ENCODE assay signal across 14 cellular contexts in genomic region chrX:7596822-7597221, GRCh38.
DNase-seq lines count a peak whose midpoint lies in the region; ATAC-seq and TF ChIP-seq lines count a peak whose summit lies in the region.
"Had no signal": no experiment of that assay in that cellular context is flagged by ENCODE, and none has a peak within 500 bp of the region (broad histone marks: within the 10 kb centered on the region; RNA-seq: fewer than 3 reads in every experiment).

No MANE protein-coding gene starts in this region.

- H3K36me3 ChIP-seq in SU-DHL-6 (ENCODE audit: low read length) = no peaks in the 10 kb centered on the region
- no peaks in the 10 kb centered on the region for H3K36me3 ChIP-seq in mucosa of descending colon (ENCODE audit: low read depth)
- H3K36me3 ChIP-seq in right lobe of liver = no peaks in the 10 kb centered on the region
- H3K36me3 ChIP-seq: HAP-1 had no signal

- no peak for DNase-seq in mucosa of descending colon
- no peak for DNase-seq in HuH-7.5 (ENCODE audit: low spot score)
- no peak for DNase-seq in right lobe of liver
- DNase-seq: Caco-2; CD4-positive, CD25-positive, alpha-beta regulatory T cell; CD8-positive, alpha-beta T cell; DMS79; GOT3; HFFc6 had no signal

- H3K9me3 ChIP-seq in SU-DHL-6 (ENCODE audit: insufficient read depth, low read length) = peaks cover 3% of the 10 kb centered on the region; the same call in 1 of the 2 replicates
- H3K9me3 ChIP-seq in mucosa of descending colon = no peaks in the 10 kb centered on the region
- no peaks in the 10 kb centered on the region for H3K9me3 ChIP-seq in right lobe of liver
- H3K9me3 ChIP-seq: Caco-2, HAP-1 had no signal

- H3K4me3 ChIP-seq in SU-DHL-6 (ENCODE audit: insufficient read depth, low read length, poor library complexity, severe bottlenecking) (no peak overlapping the region), mucosa of descending colon (no peak overlapping the region), right lobe of liver (no peak overlapping the region)
- H3K4me3 ChIP-seq: HAP-1 had no signal

- 73% methylated on average over 2 of the region's 2 CpGs for WGBS in right lobe of liver (ENCODE audit: insufficient coverage, low coverage, low lambda C conversion rate, missing lambda C conversion rate)

- H2AFZ ChIP-seq in SU-DHL-6 (ENCODE audit: low read depth, low read length, severe bottlenecking) = no peak overlapping the region

- H3K27me3 ChIP-seq in SU-DHL-6 (ENCODE audit: low read length) (no peaks in the 10 kb centered on the region), right lobe of liver (no peaks in the 10 kb centered on the region)

- intact Hi-C loops in mucosa of descending colon (cut with DNase I, micrococcal nuclease) (no loop called here), right lobe of liver (cut with DNase I) (no loop called here)

- H3K79me2 ChIP-seq in SU-DHL-6 (ENCODE audit: insufficient read depth, low read length) = no peaks in the 10 kb centered on the region

- no peak overlapping the region for H3K9ac ChIP-seq in SU-DHL-6 (ENCODE audit: low read length)

- no peaks in the 10 kb centered on the region for H3F3A ChIP-seq in SU-DHL-6 (ENCODE audit: insufficient read depth)

- H3K27ac ChIP-seq in SU-DHL-6 (ENCODE audit: low read depth, low read length) (peak overlapping the region; percentile 58), right lobe of liver (no peak overlapping the region)
- H3K27ac ChIP-seq: C4-2B had no signal

- ATAC-seq in GM18499 (IDR thresholded peaks at IDR 0.05; ENCODE audit: insufficient read depth, unreplicated experiment) = peak; percentile 72
- ATAC-seq in HG03175 (IDR thresholded peaks at IDR 0.05; ENCODE audit: unreplicated experiment) = peak; percentile 67
- no peak for ATAC-seq in mucosa of descending colon
- no peak for ATAC-seq in right lobe of liver
- ATAC-seq: CD8-positive, alpha-beta T cell had no signal

- no peaks in the 10 kb centered on the region for H4K20me1 ChIP-seq in SU-DHL-6 (ENCODE audit: low read depth, low read length)

- TF ChIP-seq POLR2A in right lobe of liver (IDR thresholded peaks at IDR 0.05) = no peak

- H3K4me1 ChIP-seq in mucosa of descending colon (ENCODE audit: low read depth) (no peaks in the 10 kb centered on the region), right lobe of liver (no peaks in the 10 kb centered on the region)
- H3K4me1 ChIP-seq: Caco-2, HAP-1 had no signal

- H3K9me2 ChIP-seq in SU-DHL-6 (replicated peaks; ENCODE audit: insufficient read depth, low read length) = no peaks in the 10 kb centered on the region

- H3K4me2 ChIP-seq in SU-DHL-6 (ENCODE audit: low read depth, low read length, poor library complexity, severe bottlenecking) = peak overlapping the region; percentile 27

- no peak for TF ChIP-seq CTCF in SU-DHL-6 (IDR thresholded peaks at IDR 0.05; ENCODE audit: insufficient read depth, low read length, poor library complexity, severe bottlenecking)
- TF ChIP-seq CTCF in mucosa of descending colon (IDR thresholded peaks at IDR 0.05) = no peak
- no peak for TF ChIP-seq CTCF in right lobe of liver (IDR thresholded peaks at IDR 0.05)

Comparison
In these comparisons a context has a peak if more than half of its experiments do, and no peak if none do; other contexts are left out.
1. ATAC-seq: peak in GM18499 (single experiment) and HG03175 (single experiment); none in mucosa of descending colon (single experiment) and right lobe of liver (0 of 4).